20 cellular contexts compared by ENCODE assay signal in the genomic region with DNA sequence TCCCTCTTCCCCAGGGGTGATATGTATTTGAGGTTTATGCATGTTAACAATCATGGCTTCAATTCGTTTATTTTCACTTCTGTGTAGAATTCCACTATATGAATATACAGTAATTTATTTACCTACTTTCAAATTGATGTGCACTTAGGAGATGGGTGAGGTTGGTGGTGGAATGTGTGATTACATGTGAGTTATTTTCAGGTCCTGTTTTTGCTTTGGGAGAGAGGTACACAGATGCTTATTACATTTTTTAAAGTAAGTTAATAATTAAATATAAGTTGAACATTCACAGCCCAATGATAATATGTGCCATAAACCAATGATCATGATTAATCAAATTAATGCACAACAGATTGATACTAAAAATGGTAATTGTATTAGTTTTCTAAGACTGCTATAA.
DNase-seq lines count a peak whose midpoint lies in the region; ATAC-seq, FAIRE-seq and TF ChIP-seq lines count a peak whose summit lies in the region.
"Had no signal": no experiment of that assay in that cellular context is flagged by ENCODE, and none has a peak within 500 bp of the region (broad histone marks: within the 10 kb centered on the region; RNA-seq: fewer than 3 reads in every experiment).

No MANE protein-coding gene starts in this region.

- peak; percentile 3 for FAIRE-seq in G401.6 (lab: Jason Lieb, UNC)
- FAIRE-seq: A549, D721Med, HepG2 had no signal

- ATAC-seq in GM18870 (IDR thresholded peaks at IDR 0.05; ENCODE audit: unreplicated experiment): peak; percentile 51
- peak; percentile 52 for ATAC-seq in HG03378 (IDR thresholded peaks at IDR 0.05; ENCODE audit: unreplicated experiment)
- no peak for ATAC-seq in aorta (ENCODE audit: low FRiP score)
- ATAC-seq: A549, HepG2 had no signal

- H3K27ac Mint-ChIP-seq in immature natural killer cell: peak overlapping the region in 5 of 6 donors; percentile 59 to 98 (median 85)
- H3K27ac Mint-ChIP-seq: CD4-positive, alpha-beta T cell; IgD-negative memory B cell had no signal

- peaks cover 6 to 10% (median 8%) of the 10 kb centered on the region in 3 donors for H3K27me3 Mint-ChIP-seq in immature natural killer cell (ENCODE audit: low read depth in 3 of 3)
- H3K27me3 Mint-ChIP-seq: CD4-positive, alpha-beta T cell had no signal

- peaks cover 28 to 34% of the 10 kb centered on the region in 2 donors for H3K4me1 Mint-ChIP-seq in immature natural killer cell

- WGBS in aorta, 2 donors: 0 to 25% methylated on average over 1 of the region's 1 CpG

- H3K4me3 ChIP-seq in aorta (ENCODE audit: low read length in 2 of 2): no peak overlapping the region
- H3K4me3 ChIP-seq: A549, HAP-1 had no signal

- intact Hi-C loops in aorta (cut with DNase I): no loop called here

- no peak for TF ChIP-seq CTCF in RWPE1 (conservative IDR thresholded peaks at IDR 0.05; ENCODE audit: low read depth)

- H3K36me3 Mint-ChIP-seq in immature natural killer cell: no peaks in the 10 kb centered on the region

- POLR2A ChIA-PET in RWPE1 (lab: Yijun Ruan, JAX; ENCODE audit: low non-redundant PET): no interaction called here

- CTCF ChIA-PET in RWPE1 (lab: Yijun Ruan, JAX): no interaction called here

- no peak overlapping the region for H3K27ac ChIP-seq in RWPE1
- H3K27ac ChIP-seq in aorta (ENCODE audit: low read depth in 1 of 2, low read length in 2 of 2): no peak overlapping the region
- H3K27ac ChIP-seq: 22Rv1, A549, C4-2B had no signal

- H3K4me1 ChIP-seq in aorta (ENCODE audit: control insufficient read depth in 1 of 2, insufficient read depth in 2 of 2, low read length in 2 of 2): no peaks in the 10 kb centered on the region
- H3K4me1 ChIP-seq: HAP-1 had no signal

- no peaks in the 10 kb centered on the region for H3K36me3 ChIP-seq in aorta (ENCODE audit: control insufficient read depth in 1 of 2, insufficient read depth in 2 of 2, low read length in 1 of 2)
- H3K36me3 ChIP-seq: HAP-1 had no signal

- no peaks in the 10 kb centered on the region for H3K27me3 ChIP-seq in aorta (ENCODE audit: control insufficient read depth in 1 of 2, insufficient read depth in 2 of 2, low read length in 1 of 2)

- no peak overlapping the region for H3K4me3 Mint-ChIP-seq in immature natural killer cell
- H3K4me3 Mint-ChIP-seq: CD4-positive, alpha-beta T cell; IgD-negative memory B cell had no signal

- DNase-seq in immature natural killer cell (no peak), RWPE1 (ENCODE audit: low spot score) (no peak), NOMO-1 (lab: John Stamatoyannopoulos, UW; ENCODE audit: unreplicated experiment in 2 of 2) (no peak), aorta (no peak)
- DNase-seq: AML-193; Caco-2; CD4-positive, alpha-beta T cell; GDM1; Karpas-422; KBM-7 had no signal

- no peaks in the 10 kb centered on the region for H3K9me3 Mint-ChIP-seq in immature natural killer cell

- no peaks in the 10 kb centered on the region for H3K9me3 ChIP-seq in aorta (ENCODE audit: control insufficient read depth, low read length)
- H3K9me3 ChIP-seq: A549, Caco-2, HAP-1 had no signal
